In genomic region chr6:42010185-42010872, GRCh38 we compare ENCODE assay signal across 8 cellular contexts. TPM values are rescaled to one million over a fixed set of nuclear protein-coding genes. Genes with fewer than 3 reads are reported as not detected.
A peak's percentile ranks its signal among the peaks of the same experiment; 100 is the strongest.
DNase-seq lines count a peak whose midpoint lies in the region; ATAC-seq and TF ChIP-seq lines count a peak whose summit lies in the region.

No MANE protein-coding gene starts in this region.

- no peak overlapping the region for H3K9ac ChIP-seq in neural progenitor cell

- peaks cover 11% of the 10 kb centered on the region for H3K4me1 ChIP-seq in neural progenitor cell

- no peaks in the 10 kb centered on the region for H3K27me3 ChIP-seq in neural progenitor cell

- peaks cover 83% of the 10 kb centered on the region for H3K4me1 Mint-ChIP-seq in activated naive CD8-positive, alpha-beta T cell treated with anti-CD3 and anti-CD28 coated beads, Interleukin-2, amount 50 U/mL, for 24 hours
- peaks cover 12% of the 10 kb centered on the region for H3K4me1 Mint-ChIP-seq in neural progenitor cell

- no peaks in the 10 kb centered on the region for H4K20me1 ChIP-seq in neural progenitor cell (ENCODE audit: low read depth)

- H3F3A ChIP-seq in neural progenitor cell (ENCODE audit: low read depth) = no peaks in the 10 kb centered on the region

- H3K9me3 Mint-ChIP-seq in activated naive CD8-positive, alpha-beta T cell treated with anti-CD3 and anti-CD28 coated beads, Interleukin-2, amount 50 U/mL, for 24 hours = peaks cover 3% of the 10 kb centered on the region
- H3K9me3 Mint-ChIP-seq in neural progenitor cell = no peaks in the 10 kb centered on the region

- peak; percentile 72 for ATAC-seq in activated naive CD8-positive, alpha-beta T cell treated with anti-CD3 and anti-CD28 coated beads, Interleukin-2, amount 50 U/mL, for 24 hours
- no peak for ATAC-seq in HG03039 (IDR thresholded peaks at IDR 0.05; ENCODE audit: unreplicated experiment)

- H3K4me2 ChIP-seq in neural progenitor cell = peak overlapping the region; percentile 8

- peak overlapping the region; percentile 74 for H2AFZ ChIP-seq in neural progenitor cell (replicated peaks)

- no peak for TF ChIP-seq CTCF in neural progenitor cell (IDR thresholded peaks at IDR 0.05)

- peak overlapping the region; percentile 74 for H3K4me3 Mint-ChIP-seq in activated naive CD8-positive, alpha-beta T cell treated with anti-CD3 and anti-CD28 coated beads, Interleukin-2, amount 50 U/mL, for 24 hours
- no peak overlapping the region for H3K4me3 Mint-ChIP-seq in neural progenitor cell

- H3K4me3 ChIP-seq in neural progenitor cell = no peak overlapping the region

- H3K36me3 ChIP-seq in neural progenitor cell = no peaks in the 10 kb centered on the region

- peak overlapping the region; percentile 94 for H3K27ac Mint-ChIP-seq in activated naive CD8-positive, alpha-beta T cell treated with anti-CD3 and anti-CD28 coated beads, Interleukin-2, amount 50 U/mL, for 24 hours
- no peak overlapping the region for H3K27ac Mint-ChIP-seq in neural progenitor cell

- H3K27ac ChIP-seq in neural progenitor cell = no peak overlapping the region

- DNase-seq in NCI-H526 (lab: John Stamatoyannopoulos, UW) (peak; percentile 5 to 34), NCI-H526 treated with DMSO at 0.1 percent for 48 hours (lab: John Stamatoyannopoulos, UW) (no peak), NCI-H2171 (lab: John Stamatoyannopoulos, UW) (peak; percentile 16), neural progenitor cell (ENCODE audit: low spot score) (peak; percentile 39), NCI-H187 treated with DMSO at 0.1 percent for 48 hours (lab: John Stamatoyannopoulos, UW) (no peak), cerebellum (ENCODE audit: low spot score) (no peak)
- DNase-seq in activated naive CD8-positive, alpha-beta T cell treated with anti-CD3 and anti-CD28 coated beads, Interleukin-2, amount 50 U/mL, for 24 hours = peak; percentile 44

- H3K9me3 ChIP-seq in neural progenitor cell (ENCODE audit: low read depth) = no peaks in the 10 kb centered on the region

- peaks cover 15% of the 10 kb centered on the region for H3K36me3 Mint-ChIP-seq in activated naive CD8-positive, alpha-beta T cell treated with anti-CD3 and anti-CD28 coated beads, Interleukin-2, amount 50 U/mL, for 24 hours (ENCODE audit: low read depth)
- H3K36me3 Mint-ChIP-seq in neural progenitor cell = no peaks in the 10 kb centered on the region

- H3K79me2 ChIP-seq in neural progenitor cell (ENCODE audit: low read depth) = no peaks in the 10 kb centered on the region

- no peaks in the 10 kb centered on the region for H3K27me3 Mint-ChIP-seq in activated naive CD8-positive, alpha-beta T cell treated with anti-CD3 and anti-CD28 coated beads, Interleukin-2, amount 50 U/mL, for 24 hours
- H3K27me3 Mint-ChIP-seq in neural progenitor cell (ENCODE audit: insufficient read depth, low read depth) = peaks cover 5% of the 10 kb centered on the region

RNA-seq across cellular contexts. Expression of gene TAF8, which starts 40.0 kb away (rescaled TPM):
- 38.0 and 43.8 TPM in 2 replicates for total RNA-seq in neural progenitor cell (ENCODE audit: low replicate concordance)
- 14.9 TPM for total RNA-seq in cerebellum

Comparison
In these comparisons a context has a peak if more than half of its experiments do, and no peak if none do; other contexts are left out.
1. DNase-seq: peak in NCI-H526 (2 of 2), NCI-H2171 (single experiment), activated naive CD8-positive, alpha-beta T cell treated with anti-CD3 and anti-CD28 coated beads, Interleukin-2, amount 50 U/mL, for 24 hours (single experiment) and neural progenitor cell (single experiment); none in NCI-H526 treated with DMSO at 0.1 percent for 48 hours (single experiment), NCI-H187 treated with DMSO at 0.1 percent for 48 hours (single experiment) and cerebellum (single experiment).